In genomic region chrX:15464704-15465103, GRCh38 we compare ENCODE assay signal across 20 cellular contexts. TPM values are rescaled to one million over a fixed set of nuclear protein-coding genes. Genes with fewer than 3 reads are reported as not detected.
DNase-seq lines count a peak whose midpoint lies in the region; ATAC-seq, FAIRE-seq and TF ChIP-seq lines count a peak whose summit lies in the region.
"Had no signal": no experiment of that assay in that cellular context is flagged by ENCODE, and none has a peak within 500 bp of the region (broad histone marks: within the 10 kb centered on the region; RNA-seq: fewer than 3 reads in every experiment).

No MANE protein-coding gene starts in this region.

- no peaks in the 10 kb centered on the region for H3K4me1 Mint-ChIP-seq in CD8-positive, alpha-beta memory T cell

- H3K79me2 ChIP-seq in OCI-LY7 (ENCODE audit: insufficient read depth, low read depth, low read length), result no peaks in the 10 kb centered on the region

- intact Hi-C loops in left ventricle myocardium inferior (cut with micrococcal nuclease), result loop anchor here (5.0 kb wide), 1 partner anchor 112 kb away; no protein-coding TSS in a partner anchor
- intact Hi-C loops in heart left ventricle (cut with DNase I), result loop anchor here in 8 of 10 donors (5.0 to 10.0 kb wide), 5 partner anchors 80 to 167 kb away; partner anchors contain the start of gene VEGFD (in 1 of the 8)
- intact Hi-C loops in OCI-LY7 (cut with micrococcal nuclease; ENCODE audit: unreplicated experiment), result no loop called here

- no peak for TF ChIP-seq CTCF in left ventricle myocardium inferior (IDR thresholded peaks at IDR 0.05; ENCODE audit: borderline replicate concordance)
- TF ChIP-seq CTCF in heart left ventricle (IDR thresholded peaks at IDR 0.05), result no peak
- no peak for TF ChIP-seq CTCF in OCI-LY7 (conservative IDR thresholded peaks at IDR 0.05; ENCODE audit: low read length)

- no peak for TF ChIP-seq POLR2A in heart left ventricle (IDR thresholded peaks at IDR 0.05)

- H3K27ac Mint-ChIP-seq in CD8-positive, alpha-beta memory T cell, result no peak overlapping the region
- H3K27ac Mint-ChIP-seq: CD8-positive, alpha-beta T cell had no signal

- CTCF ChIA-PET in OCI-LY7 (lab: Charles Lee; ENCODE audit: unreplicated experiment), result no interaction called here
- CTCF ChIA-PET in CD8-positive, alpha-beta memory T cell (lab: Charles Lee), result no interaction called here

- no TSS peak for BruUV-seq in OCI-LY7 (replicated peaks; lab: Mats Ljungman, UMichigan)

- no peaks in the 10 kb centered on the region for H3K9me3 Mint-ChIP-seq in CD8-positive, alpha-beta memory T cell
- H3K9me3 Mint-ChIP-seq: CD8-positive, alpha-beta T cell had no signal

- H3K27ac ChIP-seq in left ventricle myocardium inferior (replicated peaks), result peak overlapping the region; percentile 60
- peak overlapping the region in 5 of 12 donors; percentile 17 to 46 (median 34) for H3K27ac ChIP-seq in heart left ventricle
- peak overlapping the region; percentile 68 for H3K27ac ChIP-seq in OCI-LY7 (ENCODE audit: low read depth, low read length, poor library complexity, severe bottlenecking)
- H3K27ac ChIP-seq in CD8-positive, alpha-beta memory T cell (ENCODE audit: low read depth, low read length), result no peak overlapping the region
- H3K27ac ChIP-seq: BLaER1 had no signal

- no peak overlapping the region for H3K4me3 ChIP-seq in left ventricle myocardium inferior
- no peak overlapping the region for H3K4me3 ChIP-seq in heart left ventricle
- peak overlapping the region; percentile 38 for H3K4me3 ChIP-seq in OCI-LY7 (ENCODE audit: low read depth, low read length, poor library complexity, severe bottlenecking)
- no peak overlapping the region for H3K4me3 ChIP-seq in CD8-positive, alpha-beta memory T cell (ENCODE audit: low read length)
- H3K4me3 ChIP-seq: BLaER1, PC-9 had no signal

- POLR2A ChIA-PET in OCI-LY7 (lab: Charles Lee), result interaction anchor here (0.7 to 1.1 kb wide), 2 partner anchors 11 to 57 kb away, joined by 3 to 5 read pairs; no protein-coding TSS in a partner anchor
- POLR2A ChIA-PET in CD8-positive, alpha-beta memory T cell (lab: Charles Lee), result no interaction called here

- H3K4me3 Mint-ChIP-seq in CD8-positive, alpha-beta memory T cell, result no peak overlapping the region
- H3K4me3 Mint-ChIP-seq: CD8-positive, alpha-beta T cell had no signal

- ATAC-seq in heart left ventricle (no peak), HG03442 (IDR thresholded peaks at IDR 0.05; ENCODE audit: unreplicated experiment) (no peak), GM19395 (IDR thresholded peaks at IDR 0.05; ENCODE audit: unreplicated experiment) (no peak)
- ATAC-seq: CD8-positive, alpha-beta T cell; HCT116 had no signal

- peak overlapping the region; percentile 60; the same call in 1 of the 2 replicates for H2AFZ ChIP-seq in OCI-LY7 (ENCODE audit: low read length)
- H2AFZ ChIP-seq: PC-9 had no signal

- H3K27me3 ChIP-seq in left ventricle myocardium inferior (ENCODE audit: low read depth) (no peaks in the 10 kb centered on the region), heart left ventricle (peaks cover 0 to 35% (median 0%) of the 10 kb centered on the region in 9 donors)
- H3K27me3 ChIP-seq in CD8-positive, alpha-beta memory T cell (ENCODE audit: insufficient read depth, low read length, poor library complexity, severe bottlenecking), result no peaks in the 10 kb centered on the region

- peaks cover 16% of the 10 kb centered on the region for H3K4me1 ChIP-seq in left ventricle myocardium inferior
- peaks cover 0 to 4% (median 0%) of the 10 kb centered on the region in 12 donors for H3K4me1 ChIP-seq in heart left ventricle
- H3K4me1 ChIP-seq in OCI-LY7 (ENCODE audit: insufficient read depth, low read length, poor library complexity, severe bottlenecking), result peaks cover 20% of the 10 kb centered on the region
- no peaks in the 10 kb centered on the region for H3K4me1 ChIP-seq in CD8-positive, alpha-beta memory T cell (ENCODE audit: insufficient read depth, low read length)
- H3K4me1 ChIP-seq: BLaER1 had no signal

- peak overlapping the region; percentile 64 for H3K4me2 ChIP-seq in OCI-LY7 (ENCODE audit: low read length)
- H3K4me2 ChIP-seq: BLaER1, PC-9 had no signal

- H3K9me2 ChIP-seq in OCI-LY7 (ENCODE audit: insufficient read depth, low read length), result no peaks in the 10 kb centered on the region

- H3K36me3 ChIP-seq in left ventricle myocardium inferior (peaks cover 8% of the 10 kb centered on the region), heart left ventricle (peaks cover 0 to 10% (median 0%) of the 10 kb centered on the region in 9 donors), OCI-LY7 (ENCODE audit: insufficient read depth, low read length) (no peaks in the 10 kb centered on the region)
- H3K36me3 ChIP-seq in CD8-positive, alpha-beta memory T cell (ENCODE audit: insufficient read depth, low read length), result no peaks in the 10 kb centered on the region
- H3K36me3 ChIP-seq: BLaER1 had no signal

- H3K36me3 Mint-ChIP-seq in CD8-positive, alpha-beta memory T cell, result no peaks in the 10 kb centered on the region
- H3K36me3 Mint-ChIP-seq: CD8-positive, alpha-beta T cell had no signal

- DNase-seq in left ventricle myocardium inferior, result no peak
- DNase-seq in heart left ventricle, result no peak
- DNase-seq in OCI-LY7 (ENCODE audit: low spot score), result no peak
- DNase-seq in NCI-H446 treated with DMSO at 0.1 percent for 48 hours (lab: John Stamatoyannopoulos, UW), result no peak
- DNase-seq in CD8-positive, alpha-beta memory T cell, result no peak
- DNase-seq: CD8-positive, alpha-beta T cell; NCI-H1092; NCI-H1694; NCI-H2107; NCI-H345; NCI-H69; PC-9; T-helper 1 cell; T1000 had no signal

- H3K27me3 Mint-ChIP-seq in CD8-positive, alpha-beta memory T cell, result peaks cover 2 to 6% of the 10 kb centered on the region in 2 donors

- no peaks in the 10 kb centered on the region for H4K20me1 ChIP-seq in OCI-LY7 (ENCODE audit: insufficient read depth, low read length)

- H3K9me3 ChIP-seq in left ventricle myocardium inferior (replicated peaks) (no peaks in the 10 kb centered on the region), heart left ventricle (no peaks in the 10 kb centered on the region), OCI-LY7 (ENCODE audit: low read length) (no peaks in the 10 kb centered on the region)
- H3K9me3 ChIP-seq in CD8-positive, alpha-beta memory T cell (ENCODE audit: low read length), result no peaks in the 10 kb centered on the region
- H3K9me3 ChIP-seq: BLaER1 had no signal

- peak; percentile 78 for FAIRE-seq in colon (lab: Jason Lieb, UNC)

RNA-seq across cellular contexts. Expression of gene PIR, which starts 28.4 kb away (rescaled TPM):
- total RNA-seq in left ventricle myocardium inferior (13.0 TPM), heart left ventricle (10 to 100 TPM in 7 of 9 donors, 1 to 10 TPM in 2; 6.9 to 19.9 (median 12.0) TPM), OCI-LY7 (2022) (3.1 and 3.5 TPM in 2 replicates)
- 10 to 100 TPM in 1 of 2 donors, 1 to 10 TPM in 1; 9.9 to 11.3 TPM for polyA plus RNA-seq in heart left ventricle
- total RNA-seq in OCI-LY7 (2014; rRNA removed; shearing (Covaris generic)), result 0.51 and 1.9 TPM in 2 replicates
- total RNA-seq in CD8-positive, alpha-beta memory T cell, result 1 to 10 TPM; 1.9 to 2.6 TPM
- polyA plus RNA-seq in CD8-positive, alpha-beta memory T cell, result 0.22 TPM
- total RNA-seq: CD8-positive, alpha-beta T cell had no signal

RNA-seq across cellular contexts. Expression of gene BMX, which starts 35.9 kb away (rescaled TPM):
- total RNA-seq in left ventricle myocardium inferior, result 3.3 TPM
- 1 to 10 TPM in 6 of 9 donors, under 1 TPM in 3; 0.47 to 2.8 (median 1.3) TPM for total RNA-seq in heart left ventricle
- polyA plus RNA-seq in heart left ventricle, result 1 to 10 TPM in 1 of 2 donors, under 1 TPM in 1; 0.84 to 2.0 TPM
- total RNA-seq in OCI-LY7 (2014; rRNA removed; shearing (Covaris generic)), result not detected in 2 replicates
- total RNA-seq in OCI-LY7 (2022), result not detected in 2 replicates
- total RNA-seq in CD8-positive, alpha-beta memory T cell, result not detected
- not detected for polyA plus RNA-seq in CD8-positive, alpha-beta memory T cell
- total RNA-seq: A172; CD8-positive, alpha-beta T cell; PC-9 had no signal
